Comparison of ENCODE assay signal across 1 cellular context in the genomic region with DNA sequence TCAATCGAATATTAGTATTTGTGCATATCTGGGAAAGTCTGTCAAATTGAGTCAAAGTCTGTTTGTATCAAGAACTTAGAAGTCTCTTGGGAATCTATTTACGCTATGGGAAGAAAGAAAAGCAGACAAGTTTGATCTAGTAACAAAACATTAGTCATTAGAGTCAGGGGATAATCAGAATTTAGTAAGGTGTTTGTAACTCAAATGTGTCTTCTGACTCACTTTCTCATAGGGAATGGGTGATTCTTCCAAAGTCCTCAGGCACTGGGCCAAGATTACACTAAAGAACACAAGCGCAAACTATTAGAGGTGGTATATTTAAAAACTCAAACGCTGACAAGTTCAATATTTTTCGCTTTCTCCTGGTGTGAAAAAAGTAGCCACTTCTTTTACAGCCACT.
TF ChIP-seq lines count a peak whose summit lies in the region.

No MANE protein-coding gene starts in this region.

TF ChIP-seq in HepG2, 621 proteins besides CTCF, POLR2A, EP300 and RAD21 (continued from another document):
- TF ChIP-seq, protein P1, sequence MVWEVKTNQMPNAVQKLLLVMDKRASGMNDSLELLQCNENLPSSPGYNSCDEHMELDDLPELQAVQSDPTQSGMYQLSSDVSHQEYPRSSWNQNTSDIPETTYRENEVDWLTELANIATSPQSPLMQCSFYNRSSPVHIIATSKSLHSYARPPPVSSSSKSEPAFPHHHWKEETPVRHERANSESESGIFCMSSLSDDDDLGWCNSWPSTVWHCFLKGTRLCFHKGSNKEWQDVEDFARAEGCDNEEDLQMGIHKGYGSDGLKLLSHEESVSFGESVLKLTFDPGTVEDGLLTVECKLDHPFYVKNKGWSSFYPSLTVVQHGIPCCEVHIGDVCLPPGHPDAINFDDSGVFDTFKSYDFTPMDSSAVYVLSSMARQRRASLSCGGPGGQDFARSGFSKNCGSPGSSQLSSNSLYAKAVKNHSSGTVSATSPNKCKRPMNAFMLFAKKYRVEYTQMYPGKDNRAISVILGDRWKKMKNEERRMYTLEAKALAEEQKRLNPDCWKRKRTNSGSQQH (CRISPR knock-in tag; IDR thresholded peaks at IDR 0.05; ENCODE audit: low read depth), result no peak
- TF ChIP-seq SALL2 (CRISPR knock-in tag; IDR thresholded peaks at IDR 0.05) (no peak), ZNF382 (CRISPR knock-in tag; IDR thresholded peaks at IDR 0.05; ENCODE audit: borderline replicate concordance) (no peak), MTA1 (CRISPR knock-in tag; IDR thresholded peaks at IDR 0.05; ENCODE audit: borderline replicate concordance) (no peak), SOX6 (IDR thresholded peaks at IDR 0.05) (no peak), SOX6 (CRISPR knock-in tag; IDR thresholded peaks at IDR 0.05) (no peak), MATR3 (CRISPR knock-in tag; IDR thresholded peaks at IDR 0.05) (no peak), ESRRA (CRISPR knock-in tag; IDR thresholded peaks at IDR 0.05; ENCODE audit: low read depth) (no peak), ZNF720 (CRISPR knock-in tag; IDR thresholded peaks at IDR 0.05) (no peak), ZNF333 (CRISPR knock-in tag; IDR thresholded peaks at IDR 0.05; ENCODE audit: borderline replicate concordance) (no peak), NFE2L1 (CRISPR knock-in tag; IDR thresholded peaks at IDR 0.05; ENCODE audit: borderline replicate concordance) (no peak)
- TF ChIP-seq, protein P2, sequence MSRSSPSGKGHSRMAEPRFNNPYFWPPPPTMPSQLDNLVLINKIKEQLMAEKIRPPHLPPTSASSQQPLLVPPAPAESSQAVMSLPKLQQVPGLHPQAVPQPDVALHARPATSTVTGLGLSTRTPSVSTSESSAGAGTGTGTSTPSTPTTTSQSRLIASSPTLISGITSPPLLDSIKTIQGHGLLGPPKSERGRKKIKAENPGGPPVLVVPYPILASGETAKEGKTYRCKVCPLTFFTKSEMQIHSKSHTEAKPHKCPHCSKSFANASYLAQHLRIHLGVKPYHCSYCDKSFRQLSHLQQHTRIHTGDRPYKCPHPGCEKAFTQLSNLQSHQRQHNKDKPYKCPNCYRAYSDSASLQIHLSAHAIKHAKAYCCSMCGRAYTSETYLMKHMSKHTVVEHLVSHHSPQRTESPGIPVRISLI (CRISPR knock-in tag; IDR thresholded peaks at IDR 0.05; ENCODE audit: borderline replicate concordance), result no peak
- TF ChIP-seq, protein P3, sequence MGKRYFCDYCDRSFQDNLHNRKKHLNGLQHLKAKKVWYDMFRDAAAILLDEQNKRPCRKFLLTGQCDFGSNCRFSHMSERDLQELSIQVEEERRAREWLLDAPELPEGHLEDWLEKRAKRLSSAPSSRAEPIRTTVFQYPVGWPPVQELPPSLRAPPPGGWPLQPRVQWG (CRISPR knock-in tag; IDR thresholded peaks at IDR 0.05; ENCODE audit: borderline replicate concordance, low read depth), result no peak
- TF ChIP-seq, protein P4, sequence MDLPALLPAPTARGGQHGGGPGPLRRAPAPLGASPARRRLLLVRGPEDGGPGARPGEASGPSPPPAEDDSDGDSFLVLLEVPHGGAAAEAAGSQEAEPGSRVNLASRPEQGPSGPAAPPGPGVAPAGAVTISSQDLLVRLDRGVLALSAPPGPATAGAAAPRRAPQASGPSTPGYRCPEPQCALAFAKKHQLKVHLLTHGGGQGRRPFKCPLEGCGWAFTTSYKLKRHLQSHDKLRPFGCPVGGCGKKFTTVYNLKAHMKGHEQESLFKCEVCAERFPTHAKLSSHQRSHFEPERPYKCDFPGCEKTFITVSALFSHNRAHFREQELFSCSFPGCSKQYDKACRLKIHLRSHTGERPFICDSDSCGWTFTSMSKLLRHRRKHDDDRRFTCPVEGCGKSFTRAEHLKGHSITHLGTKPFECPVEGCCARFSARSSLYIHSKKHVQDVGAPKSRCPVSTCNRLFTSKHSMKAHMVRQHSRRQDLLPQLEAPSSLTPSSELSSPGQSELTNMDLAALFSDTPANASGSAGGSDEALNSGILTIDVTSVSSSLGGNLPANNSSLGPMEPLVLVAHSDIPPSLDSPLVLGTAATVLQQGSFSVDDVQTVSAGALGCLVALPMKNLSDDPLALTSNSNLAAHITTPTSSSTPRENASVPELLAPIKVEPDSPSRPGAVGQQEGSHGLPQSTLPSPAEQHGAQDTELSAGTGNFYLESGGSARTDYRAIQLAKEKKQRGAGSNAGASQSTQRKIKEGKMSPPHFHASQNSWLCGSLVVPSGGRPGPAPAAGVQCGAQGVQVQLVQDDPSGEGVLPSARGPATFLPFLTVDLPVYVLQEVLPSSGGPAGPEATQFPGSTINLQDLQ (CRISPR knock-in tag; IDR thresholded peaks at IDR 0.05), result no peak
- TF ChIP-seq, protein P5, sequence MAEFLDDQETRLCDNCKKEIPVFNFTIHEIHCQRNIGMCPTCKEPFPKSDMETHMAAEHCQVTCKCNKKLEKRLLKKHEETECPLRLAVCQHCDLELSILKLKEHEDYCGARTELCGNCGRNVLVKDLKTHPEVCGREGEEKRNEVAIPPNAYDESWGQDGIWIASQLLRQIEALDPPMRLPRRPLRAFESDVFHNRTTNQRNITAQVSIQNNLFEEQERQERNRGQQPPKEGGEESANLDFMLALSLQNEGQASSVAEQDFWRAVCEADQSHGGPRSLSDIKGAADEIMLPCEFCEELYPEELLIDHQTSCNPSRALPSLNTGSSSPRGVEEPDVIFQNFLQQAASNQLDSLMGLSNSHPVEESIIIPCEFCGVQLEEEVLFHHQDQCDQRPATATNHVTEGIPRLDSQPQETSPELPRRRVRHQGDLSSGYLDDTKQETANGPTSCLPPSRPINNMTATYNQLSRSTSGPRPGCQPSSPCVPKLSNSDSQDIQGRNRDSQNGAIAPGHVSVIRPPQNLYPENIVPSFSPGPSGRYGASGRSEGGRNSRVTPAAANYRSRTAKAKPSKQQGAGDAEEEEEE (CRISPR knock-in tag; IDR thresholded peaks at IDR 0.05; ENCODE audit: borderline replicate concordance), result no peak
- TF ChIP-seq, protein P6, sequence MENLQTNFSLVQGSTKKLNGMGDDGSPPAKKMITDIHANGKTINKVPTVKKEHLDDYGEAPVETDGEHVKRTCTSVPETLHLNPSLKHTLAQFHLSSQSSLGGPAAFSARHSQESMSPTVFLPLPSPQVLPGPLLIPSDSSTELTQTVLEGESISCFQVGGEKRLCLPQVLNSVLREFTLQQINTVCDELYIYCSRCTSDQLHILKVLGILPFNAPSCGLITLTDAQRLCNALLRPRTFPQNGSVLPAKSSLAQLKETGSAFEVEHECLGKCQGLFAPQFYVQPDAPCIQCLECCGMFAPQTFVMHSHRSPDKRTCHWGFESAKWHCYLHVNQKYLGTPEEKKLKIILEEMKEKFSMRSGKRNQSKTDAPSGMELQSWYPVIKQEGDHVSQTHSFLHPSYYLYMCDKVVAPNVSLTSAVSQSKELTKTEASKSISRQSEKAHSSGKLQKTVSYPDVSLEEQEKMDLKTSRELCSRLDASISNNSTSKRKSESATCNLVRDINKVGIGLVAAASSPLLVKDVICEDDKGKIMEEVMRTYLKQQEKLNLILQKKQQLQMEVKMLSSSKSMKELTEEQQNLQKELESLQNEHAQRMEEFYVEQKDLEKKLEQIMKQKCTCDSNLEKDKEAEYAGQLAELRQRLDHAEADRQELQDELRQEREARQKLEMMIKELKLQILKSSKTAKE (CRISPR knock-in tag; IDR thresholded peaks at IDR 0.05; ENCODE audit: borderline replicate concordance), result no peak
